Comparison of ENCODE assay signal across 1 cellular context in genomic region chr2:232574674-232575403, GRCh38.
TF ChIP-seq lines count a peak whose summit lies in the region.

No MANE protein-coding gene starts in this region.

TF ChIP-seq in HepG2, 621 proteins besides CTCF, POLR2A, EP300 and RAD21 (continues in another document):
- TF ChIP-seq RFX1 (IDR thresholded peaks at IDR 0.05) (no peak), PAXIP1 (CRISPR knock-in tag; conservative IDR thresholded peaks at IDR 0.05) (peak; percentile 88), ZFX (CRISPR knock-in tag; IDR thresholded peaks at IDR 0.05; ENCODE audit: low read depth) (no peak), IKZF1 (IDR thresholded peaks at IDR 0.05) (no peak), ZSCAN29 (CRISPR knock-in tag; conservative IDR thresholded peaks at IDR 0.05) (peak; percentile 70; the same call in 1 of the 2 replicates), MIER3 (CRISPR knock-in tag; IDR thresholded peaks at IDR 0.05; ENCODE audit: borderline replicate concordance) (no peak), MYPOP (CRISPR knock-in tag; IDR thresholded peaks at IDR 0.05) (no peak), ZBTB46 (CRISPR knock-in tag; IDR thresholded peaks at IDR 0.05; ENCODE audit: borderline replicate concordance) (no peak), POLR2AphosphoS2 (IDR thresholded peaks at IDR 0.05; ENCODE audit: low read depth, low read length) (no peak), SMC3 (IDR thresholded peaks at IDR 0.05; ENCODE audit: low read length) (no peak), ZMYM2 (CRISPR knock-in tag; IDR thresholded peaks at IDR 0.05) (no peak), XBP1 (CRISPR knock-in tag; IDR thresholded peaks at IDR 0.05) (no peak), E2F5 (CRISPR knock-in tag; conservative IDR thresholded peaks at IDR 0.05) (no peak), ZNF747 (CRISPR knock-in tag; IDR thresholded peaks at IDR 0.05; ENCODE audit: borderline replicate concordance) (no peak; the same call in 1 of the 2 replicates), TFE3 (CRISPR knock-in tag; IDR thresholded peaks at IDR 0.05) (no peak), NFRKB (IDR thresholded peaks at IDR 0.05) (no peak), TOPORS (CRISPR knock-in tag; IDR thresholded peaks at IDR 0.05) (0 out of 2 replicates have a peak, but pooled peaks have one; percentile 43), TBX3 (IDR thresholded peaks at IDR 0.05; ENCODE audit: borderline replicate concordance) (no peak), ZBTB38 (CRISPR knock-in tag; IDR thresholded peaks at IDR 0.05) (no peak), PAWR (CRISPR knock-in tag; IDR thresholded peaks at IDR 0.05; ENCODE audit: borderline replicate concordance) (no peak), ATF7-NPFF (CRISPR knock-in tag; IDR thresholded peaks at IDR 0.05; ENCODE audit: low read depth) (no peak), FOXO4 (CRISPR knock-in tag; conservative IDR thresholded peaks at IDR 0.05) (no peak), THAP8 (CRISPR knock-in tag; IDR thresholded peaks at IDR 0.05; ENCODE audit: borderline replicate concordance) (no peak), BRCA1 (CRISPR knock-in tag; IDR thresholded peaks at IDR 0.05) (0 out of 2 replicates have a peak, but pooled peaks have one; percentile 47), KDM6A (CRISPR knock-in tag; IDR thresholded peaks at IDR 0.05; ENCODE audit: low read depth) (no peak), KLF9 (CRISPR knock-in tag; IDR thresholded peaks at IDR 0.05; ENCODE audit: low read depth) (no peak), ZNF280D (CRISPR knock-in tag; IDR thresholded peaks at IDR 0.05) (0 out of 2 replicates have a peak, but pooled peaks have one; percentile 24), ZNF572 (CRISPR knock-in tag; IDR thresholded peaks at IDR 0.05) (no peak), ZNF557 (CRISPR knock-in tag; IDR thresholded peaks at IDR 0.05) (0 out of 2 replicates have a peak, but pooled peaks have one; percentile 22), THAP11 (CRISPR knock-in tag; IDR thresholded peaks at IDR 0.05) (no peak), NFKB2 (CRISPR knock-in tag; IDR thresholded peaks at IDR 0.05; ENCODE audit: borderline replicate concordance) (no peak), USF2 (IDR thresholded peaks at IDR 0.05; ENCODE audit: low read depth, low read length) (no peak), USF2 (CRISPR knock-in tag; IDR thresholded peaks at IDR 0.05; ENCODE audit: borderline replicate concordance) (no peak), ZFAT (CRISPR knock-in tag; conservative IDR thresholded peaks at IDR 0.05) (no peak), ZBTB14 (CRISPR knock-in tag; IDR thresholded peaks at IDR 0.05) (no peak), MTA1 (CRISPR knock-in tag; IDR thresholded peaks at IDR 0.05; ENCODE audit: borderline replicate concordance) (no peak), MLX (CRISPR knock-in tag; IDR thresholded peaks at IDR 0.05) (no peak), ZNF7 (CRISPR knock-in tag; IDR thresholded peaks at IDR 0.05) (no peak), HOMEZ (CRISPR knock-in tag; IDR thresholded peaks at IDR 0.05; ENCODE audit: low read depth) (0 out of 2 replicates have a peak, but pooled peaks have one; percentile 33), MXD3 (CRISPR knock-in tag; IDR thresholded peaks at IDR 0.05) (no peak), ZNF569 (CRISPR knock-in tag; IDR thresholded peaks at IDR 0.05; ENCODE audit: borderline replicate concordance) (no peak)
